Comparison of ENCODE assay signal across 7 cellular contexts in genomic region chr1:1013105-1013921, GRCh38.
A peak's percentile ranks its signal among the peaks of the same experiment; 100 is the strongest.
DNase-seq lines count a peak whose midpoint lies in the region; ATAC-seq and TF ChIP-seq lines count a peak whose summit lies in the region.

Gene ISG15 (plus strand): TSS chr1:1013497. CDS start chr1:1013574, 77 bp downstream.

- DNase-seq in NCI-H2227 (lab: John Stamatoyannopoulos, UW; ENCODE audit: unreplicated experiment) (peak; percentile 91), choroid plexus epithelial cell (ENCODE audit: low read depth) (peak; percentile 86), kidney tubule cell (ENCODE audit: low spot score) (peak; percentile 90)
- DNase-seq in activated CD4-positive, alpha-beta T cell treated with anti-CD3 and anti-CD28 coated beads for 24 hours (ENCODE audit: low read depth in 2 of 2) = peak; percentile 68 to 71
- DNase-seq in stimulated activated CD4-positive, alpha-beta T cell treated with anti-CD3 and anti-CD28 coated beads, Interleukin-1b, Interleukin-23, amount 100 ng/mL, for 24 hours (ENCODE audit: low read depth in 4 of 4, low spot score in 1 of 4) = peak; percentile 57 to 75 (median 66)

- peak within 1 kb of the TSS; percentile 76 for H3K4me3 ChIP-seq in choroid plexus epithelial cell (ENCODE audit: low read depth, low read length)

- TF ChIP-seq POLR2A in GM18505 (IDR thresholded peaks at IDR 0.05; ENCODE audit: borderline replicate concordance, extremely low read depth, insufficient read depth, insufficient read length) = peak; percentile 97

- no peak for TF ChIP-seq CTCF in choroid plexus epithelial cell (conservative IDR thresholded peaks at IDR 0.05; ENCODE audit: low read depth, low read length)

- peak; percentile 91 for ATAC-seq in GM18505 (IDR thresholded peaks at IDR 0.05; ENCODE audit: unreplicated experiment)
- ATAC-seq in HG02870 (IDR thresholded peaks at IDR 0.05; ENCODE audit: unreplicated experiment) = peak; percentile 91

Comparison
In these comparisons a context has a peak if more than half of its experiments do, and no peak if none do; other contexts are left out.
1. Peak in every context shown above with its lines: DNase-seq, ATAC-seq and H3K4me3 ChIP-seq.